ENCODE assay signal across 16 cellular contexts in genomic region chr6:39553029-39553428, GRCh38.
"Had no signal": no experiment of that assay in that cellular context is flagged by ENCODE, and none has a peak within 500 bp of the region (broad histone marks: within the 10 kb centered on the region; RNA-seq: fewer than 3 reads in every experiment).

No MANE protein-coding gene starts in this region.

- ATAC-seq: effector memory CD8-positive, alpha-beta T cell; gastroesophageal sphincter; left colon; naive thymus-derived CD4-positive, alpha-beta T cell had no signal

- H3K27me3 ChIP-seq: gastroesophageal sphincter, ovary, stomach, transverse colon had no signal

- H3K4me3 Mint-ChIP-seq: dendritic cell treated with granulocyte-macrophage colony-stimulating factor and Interleukin-4, amounts not matched to agents 40 ng/mL and 50 ng/mL, for 4 days; effector memory CD8-positive, alpha-beta T cell; naive thymus-derived CD4-positive, alpha-beta T cell had no signal

- H3K4me3 ChIP-seq: esophagus squamous epithelium, gastroesophageal sphincter, ovary, stomach, thoracic aorta, transverse colon had no signal

- H3K4me1 ChIP-seq: stomach, transverse colon had no signal

- H3K4me1 Mint-ChIP-seq: naive thymus-derived CD4-positive, alpha-beta T cell had no signal

- H3K27ac Mint-ChIP-seq: dendritic cell treated with granulocyte-macrophage colony-stimulating factor and Interleukin-4, amounts not matched to agents 40 ng/mL and 50 ng/mL, for 4 days; effector memory CD8-positive, alpha-beta T cell; naive thymus-derived CD4-positive, alpha-beta T cell had no signal

- H3K36me3 ChIP-seq: esophagus squamous epithelium, gastroesophageal sphincter, neutrophil, ovary, stomach, thoracic aorta, transverse colon had no signal

- DNase-seq: effector memory CD8-positive, alpha-beta T cell; esophagus squamous epithelium; glutamatergic neuron; left colon; naive thymus-derived CD4-positive, alpha-beta T cell; ovary; small intestine; stimulated activated CD4-positive, alpha-beta T cell treated with anti-CD3 and anti-CD28 coated beads, Interleukin-12 subunit alpha, Interleukin-12 subunit beta, amount 100 ng/mL, for 4 hours; stimulated activated naive CD4-positive, alpha-beta T cell; stomach; substantia nigra; transverse colon had no signal

- H3K9me3 Mint-ChIP-seq: dendritic cell treated with granulocyte-macrophage colony-stimulating factor and Interleukin-4, amounts not matched to agents 40 ng/mL and 50 ng/mL, for 4 days; effector memory CD8-positive, alpha-beta T cell; naive thymus-derived CD4-positive, alpha-beta T cell had no signal

- H3K9me3 ChIP-seq: esophagus squamous epithelium, gastroesophageal sphincter, neutrophil, ovary, stomach, thoracic aorta, transverse colon had no signal

- H3K36me3 Mint-ChIP-seq: naive thymus-derived CD4-positive, alpha-beta T cell had no signal

- H3K27ac ChIP-seq: esophagus squamous epithelium, gastroesophageal sphincter, neutrophil, ovary, stomach, transverse colon had no signal
